ENCODE assay signal across 23 cellular contexts in the genomic region with DNA sequence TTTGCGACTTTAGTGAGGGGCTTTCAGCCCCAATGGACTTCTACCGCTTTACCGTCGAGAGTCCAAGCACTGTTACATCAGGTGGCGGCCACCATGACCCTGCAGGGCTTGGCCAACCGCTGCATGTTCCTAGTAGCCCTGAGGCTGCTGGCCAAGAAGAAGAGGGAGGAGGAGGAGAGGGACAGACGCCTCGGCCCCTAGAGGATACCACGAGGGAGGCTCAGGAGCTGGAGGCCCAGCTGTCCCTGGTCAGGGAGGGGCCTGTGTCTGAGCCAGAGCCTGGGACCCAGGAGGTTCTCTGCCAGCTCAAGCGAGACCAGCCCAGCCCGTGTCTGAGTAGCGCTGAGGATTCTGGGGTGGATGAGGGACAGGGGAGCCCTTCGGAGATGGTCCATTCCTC. TPM values are rescaled to one million over a fixed set of nuclear protein-coding genes. Genes with fewer than 3 reads are reported as not detected.
"Had no signal": no experiment of that assay in that cellular context is flagged by ENCODE, and none has a peak within 500 bp of the region (broad histone marks: within the 10 kb centered on the region; RNA-seq: fewer than 3 reads in every experiment).

No MANE protein-coding gene starts in this region.

- ATAC-seq: activated naive CD4-positive, alpha-beta T cell treated with anti-CD3 and anti-CD28 coated beads, Interleukin-2, amount 50 U/mL, for 72 hours; body of pancreas; left lung; natural killer cell; stimulated activated naive CD8-positive, alpha-beta T cell treated with anti-CD3 and anti-CD28 coated beads, Interleukin-15, Interleukin-2, amounts not matched to agents 100 U/mL and 50 U/mL, for 24 hours had no signal

- H3K27me3 ChIP-seq: body of pancreas, left lung, tibial artery had no signal

- H3K9me3 Mint-ChIP-seq: activated naive CD4-positive, alpha-beta T cell treated with anti-CD3 and anti-CD28 coated beads, Interleukin-2, amount 50 U/mL, for 72 hours; activated T-helper 1 cell treated with anti-CD3 and anti-CD28 coated beads, Interleukin-12 subunit alpha, Interleukin-12 subunit beta, Interleukin-2, Interleukin-4 antibody, amounts not matched to agents 30 ng/mL and 10 ng/mL and 1 ng/mL, durations not matched to agents 14 hours and 24 hours and 36 hours; natural killer cell had no signal

- H3K4me1 ChIP-seq: body of pancreas, left lung, tibial artery had no signal

- H3K4me3 Mint-ChIP-seq: activated T-helper 1 cell treated with anti-CD3 and anti-CD28 coated beads, Interleukin-12 subunit alpha, Interleukin-12 subunit beta, Interleukin-2, Interleukin-4 antibody, amounts not matched to agents 30 ng/mL and 10 ng/mL and 1 ng/mL, durations not matched to agents 14 hours and 24 hours and 36 hours; natural killer cell had no signal

- DNase-seq: activated CD4-positive, alpha-beta T cell treated with anti-CD3 and anti-CD28 coated beads, Interleukin-2, amount 50 U/mL, for 48 hours; activated gamma-delta T cell treated with Interleukin-2 at 50 U/mL for 16 hours; amygdala; body of pancreas; central memory CD4-positive, alpha-beta T cell; cortex of kidney; head of caudate nucleus; left lung; mesenchymal stem cell; natural killer cell; retina; stimulated activated naive CD8-positive, alpha-beta T cell treated with anti-CD3 and anti-CD28 coated beads, Interleukin-15, Interleukin-2, amounts not matched to agents 100 U/mL and 50 U/mL, for 24 hours; substantia nigra; T-helper 2 cell; tibial artery had no signal

- H3K4me1 Mint-ChIP-seq: natural killer cell had no signal

- H3K4me3 ChIP-seq: body of pancreas, left lung, skin epidermis, tibial artery had no signal

- H3K27ac Mint-ChIP-seq: activated T-helper 1 cell treated with anti-CD3 and anti-CD28 coated beads, Interleukin-12 subunit alpha, Interleukin-12 subunit beta, Interleukin-2, Interleukin-4 antibody, amounts not matched to agents 30 ng/mL and 10 ng/mL and 1 ng/mL, durations not matched to agents 14 hours and 24 hours and 36 hours; natural killer cell had no signal

- H3K36me3 Mint-ChIP-seq: activated naive CD4-positive, alpha-beta T cell treated with anti-CD3 and anti-CD28 coated beads, Interleukin-2, amount 50 U/mL, for 72 hours; natural killer cell had no signal

- H3K27ac ChIP-seq: body of pancreas, left lung, skin epidermis, tibial artery, VCaP had no signal

- H3K9me3 ChIP-seq: body of pancreas, left lung, tibial artery had no signal

RNA-seq across cellular contexts. Expression of a gene that starts 8.6 kb away (rescaled TPM):
- total RNA-seq: frontal cortex had no signal

RNA-seq across cellular contexts. Expression of a gene that starts 14.9 kb away (rescaled TPM):
- total RNA-seq: activated naive CD4-positive, alpha-beta T cell treated with anti-CD3 and anti-CD28 coated beads, Interleukin-2, amount 50 U/mL, for 72 hours; activated T-helper 1 cell treated with anti-CD3 and anti-CD28 coated beads, Interleukin-12 subunit alpha, Interleukin-12 subunit beta, Interleukin-2, Interleukin-4 antibody, amounts not matched to agents 30 ng/mL and 10 ng/mL and 1 ng/mL, durations not matched to agents 14 hours and 24 hours and 36 hours; body of pancreas; frontal cortex; kidney epithelial cell; left lung; natural killer cell; urinary bladder had no signal
- polyA plus RNA-seq: esophagus, urinary bladder had no signal

RNA-seq across cellular contexts. Expression of a gene that starts 31.2 kb away (rescaled TPM):
- total RNA-seq: activated T-helper 1 cell treated with anti-CD3 and anti-CD28 coated beads, Interleukin-12 subunit alpha, Interleukin-12 subunit beta, Interleukin-2, Interleukin-4 antibody, amounts not matched to agents 30 ng/mL and 10 ng/mL and 1 ng/mL, durations not matched to agents 14 hours and 24 hours and 36 hours had no signal
